8 cellular contexts compared by ENCODE assay signal in genomic region chr5:14156611-14157493, GRCh38. TPM values are rescaled to one million over a fixed set of nuclear protein-coding genes. Genes with fewer than 3 reads are reported as not detected.
DNase-seq lines count a peak whose midpoint lies in the region; ATAC-seq and TF ChIP-seq lines count a peak whose summit lies in the region.

No MANE protein-coding gene starts in this region.

- peak in 1 of 2 donors; percentile 6 for TF ChIP-seq POLR2A in gastrocnemius medialis (IDR thresholded peaks at IDR 0.05)

- DNase-seq in ACHN = peak; percentile 90
- DNase-seq in NCI-H748 treated with DMSO at 0.1 percent for 48 hours (lab: John Stamatoyannopoulos, UW) = peak; percentile 30
- DNase-seq in gastrocnemius medialis = no peak
- no peak for DNase-seq in HuH-7 (ENCODE audit: low spot score)
- no peak for DNase-seq in activated CD4-positive, alpha-beta T cell treated with anti-CD3 and anti-CD28 coated beads, Interleukin-2, amount 50 U/mL, for 48 hours

- no peaks in the 10 kb centered on the region for H3K36me3 ChIP-seq in gastrocnemius medialis

- H3K27me3 ChIP-seq in gastrocnemius medialis = no peaks in the 10 kb centered on the region

- no peaks in the 10 kb centered on the region for H3K9me3 ChIP-seq in gastrocnemius medialis

- peak overlapping the region in 3 of 4 donors; percentile 2 to 35 (median 34) for H3K4me3 ChIP-seq in gastrocnemius medialis

- in situ Hi-C loops in ACHN (cut with HindIII; ENCODE audit: low pct_ligation_motif_present, low pct_unique_long_range_greater_than_20kb, low sequenced_read_pairs) (no loop called here), gastrocnemius medialis (cut with MboI; ENCODE audit: low sequenced_read_pairs in 4 of 4) (no loop called here)

- TF ChIP-seq CTCF in gastrocnemius medialis (IDR thresholded peaks at IDR 0.05 in 4 of 5, conservative IDR thresholded peaks at IDR 0.05 in 1 of 5) = no peak

- peaks cover 67 to 77% of the 10 kb centered on the region in 2 donors for H3K4me1 ChIP-seq in gastrocnemius medialis

- peak overlapping the region; percentile 54 to 79 (median 58) for H3K27ac ChIP-seq in gastrocnemius medialis

- ATAC-seq in GM19023 (IDR thresholded peaks at IDR 0.05; ENCODE audit: unreplicated experiment) = peak; percentile 58
- peak; percentile 48 for ATAC-seq in HG03108 (IDR thresholded peaks at IDR 0.05; ENCODE audit: unreplicated experiment)
- ATAC-seq in esophagus mucosa = peak; percentile 71
- peak; percentile 72 to 79 for ATAC-seq in gastrocnemius medialis

- intact Hi-C loops in gastrocnemius medialis (cut with DNase I; ENCODE audit: low total_unique reads) = no loop called here

RNA-seq across cellular contexts. Expression of gene TRIO, which starts 13.7 kb away (rescaled TPM):
- total RNA-seq in esophagus mucosa (42.0 TPM), gastrocnemius medialis (10 to 100 TPM; 31.5 to 57.5 (median 50.4) TPM)

Comparison
In these comparisons a context has a peak if more than half of its experiments do, and no peak if none do; other contexts are left out.
1. DNase-seq: peak in ACHN (single experiment) and NCI-H748 treated with DMSO at 0.1 percent for 48 hours (single experiment); none in gastrocnemius medialis (0 of 2), HuH-7 (single experiment) and activated CD4-positive, alpha-beta T cell treated with anti-CD3 and anti-CD28 coated beads, Interleukin-2, amount 50 U/mL, for 48 hours (0 of 2).
2. Peak in every context shown above with its lines, with median percentiles within 50 percentile points of each other: ATAC-seq.